ENCODE assay signal across 23 cellular contexts in the genomic region with DNA sequence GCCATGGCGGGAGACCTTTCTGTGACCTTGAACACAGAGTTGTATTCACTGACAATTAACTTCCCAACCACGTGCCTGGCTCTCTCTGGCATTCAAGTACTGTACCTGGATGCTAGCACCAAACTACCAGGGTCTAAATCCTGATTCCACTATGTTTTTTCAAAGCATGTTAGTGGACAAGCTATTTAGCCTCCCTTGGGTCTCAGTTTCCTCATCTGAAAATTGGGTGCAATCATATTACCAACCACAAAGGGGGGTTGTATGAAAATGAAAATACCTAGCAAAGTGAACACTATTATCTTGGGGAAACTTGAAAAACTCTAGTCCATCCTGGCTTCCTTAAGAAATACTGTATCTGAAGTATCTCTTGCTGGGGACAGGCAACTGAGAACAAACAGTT.
A peak's percentile ranks its signal among the peaks of the same experiment; 100 is the strongest.
DNase-seq lines count a peak whose midpoint lies in the region; ATAC-seq, FAIRE-seq and TF ChIP-seq lines count a peak whose summit lies in the region.
"Had no signal": no experiment of that assay in that cellular context is flagged by ENCODE, and none has a peak within 500 bp of the region (broad histone marks: within the 10 kb centered on the region; RNA-seq: fewer than 3 reads in every experiment).

No MANE protein-coding gene starts in this region.

- no peak for TF ChIP-seq CTCF in HepG2 (CRISPR knock-in tag; IDR thresholded peaks at IDR 0.05)
- TF ChIP-seq CTCF in right lobe of liver (IDR thresholded peaks at IDR 0.05) = no peak
- TF ChIP-seq CTCF in K562 (IDR thresholded peaks at IDR 0.05 in 2 of 3, conservative IDR thresholded peaks at IDR 0.05 in 1 of 3; ENCODE audit: insufficient read depth in 2 of 3, low read depth in 1 of 3, low read length in 3 of 3) = no peak
- TF ChIP-seq CTCF in foreskin keratinocyte (conservative IDR thresholded peaks at IDR 0.05) = peak; percentile 20

- H3K4me1 ChIP-seq in HepG2 (ENCODE audit: insufficient read depth, low read length) = no peaks in the 10 kb centered on the region
- H3K4me1 ChIP-seq in right lobe of liver = peaks cover 0 to 15% (median 2%) of the 10 kb centered on the region in 4 donors
- peaks cover 0 to 10% of the 10 kb centered on the region in 2 experiments; a peak in 3 of 5 replicates for H3K4me1 ChIP-seq in K562 (replicated peaks in 1 of 2; ENCODE audit: control insufficient read depth in 2 of 2, insufficient read depth in 2 of 2, low read length in 2 of 2)
- H3K4me1 ChIP-seq in foreskin keratinocyte = peaks cover 21% of the 10 kb centered on the region
- H3K4me1 ChIP-seq: BE2C, Caco-2 had no signal

- H3K27ac ChIP-seq in HepG2 (ENCODE audit: extremely low read length, insufficient read depth, low read length) (no peak overlapping the region), right lobe of liver (no peak overlapping the region), K562 (ENCODE audit: extremely low read depth, low read depth, low read length) (no peak overlapping the region), foreskin keratinocyte (peak overlapping the region; percentile 39)

- H3K9ac ChIP-seq in HepG2 (ENCODE audit: insufficient read depth, low read depth, low read length) (no peak overlapping the region), K562 (ENCODE audit: insufficient read depth in 1 of 2, low read depth in 2 of 2, low read length in 2 of 2) (no peak overlapping the region)

- H3K4me2 ChIP-seq in HepG2 (ENCODE audit: low read depth, low read length) (no peak overlapping the region), K562 (ENCODE audit: insufficient read depth, low read length) (no peak overlapping the region)
- H3K4me2 ChIP-seq: GM23338 had no signal

- H3K4me3 ChIP-seq in HepG2 (replicated peaks in 1 of 3; ENCODE audit: insufficient read depth in 1 of 3, low read depth in 2 of 3, low read length in 3 of 3) (no peak overlapping the region), right lobe of liver (no peak overlapping the region), K562 (no peak overlapping the region)
- H3K4me3 ChIP-seq: GM23338 had no signal

- TF ChIP-seq RAD21 in HepG2 (CRISPR knock-in tag; IDR thresholded peaks at IDR 0.05) (no peak), K562 (CRISPR knock-in tag; conservative IDR thresholded peaks at IDR 0.05 in 1 of 2, IDR thresholded peaks at IDR 0.05 in 1 of 2) (no peak)

- H3K4me3 Mint-ChIP-seq in activated naive CD4-positive, alpha-beta T cell treated with anti-CD3 and anti-CD28 coated beads, Interleukin-2, amount 10 ng/mL, durations not matched to agents 7 days and 5 days = no peak overlapping the region
- H3K4me3 Mint-ChIP-seq: CD4-positive, alpha-beta T cell; GM23338 had no signal

- no TSS peak for BruUV-seq in HepG2 (replicated peaks; lab: Mats Ljungman, UMichigan)
- BruUV-seq in K562 (replicated peaks; lab: Mats Ljungman, UMichigan) = no TSS peak

- no peaks in the 10 kb centered on the region for H3K36me3 Mint-ChIP-seq in activated naive CD4-positive, alpha-beta T cell treated with anti-CD3 and anti-CD28 coated beads, Interleukin-2, amount 10 ng/mL, durations not matched to agents 7 days and 5 days

- POLR2A ChIA-PET in HepG2 (lab: Yijun Ruan, JAX) = no interaction called here
- POLR2A ChIA-PET in K562 (lab: Yijun Ruan, JAX) = no interaction called here

- no peaks in the 10 kb centered on the region for H3K9me3 ChIP-seq in HepG2 (ENCODE audit: low read length)
- H3K9me3 ChIP-seq in right lobe of liver = no peaks in the 10 kb centered on the region
- H3K9me3 ChIP-seq in K562 (replicated peaks; ENCODE audit: control insufficient read depth, insufficient read depth, low read depth, low read length) = no peaks in the 10 kb centered on the region
- H3K9me3 ChIP-seq: BE2C, Caco-2 had no signal

- TF ChIP-seq POLR2A in HepG2 (IDR thresholded peaks at IDR 0.05; ENCODE audit: insufficient read depth in 1 of 2, low read depth in 2 of 2, low read length in 2 of 2) (no peak), right lobe of liver (IDR thresholded peaks at IDR 0.05) (no peak), K562 (conservative IDR thresholded peaks at IDR 0.05) (no peak)

- in situ Hi-C loops in HepG2 (cut with HindIII; ENCODE audit: extremely low pct_ligation_motif_present, low pct_unique_long_range_greater_than_20kb) = no loop called here
- in situ Hi-C loops in K562 (cut with MboI) = no loop called here

- TF ChIP-seq EP300 in HepG2 (IDR thresholded peaks at IDR 0.05; ENCODE audit: low read depth in 2 of 2, low read length in 2 of 2) (no peak), HepG2 (CRISPR knock-in tag; IDR thresholded peaks at IDR 0.05; ENCODE audit: borderline replicate concordance) (no peak), K562 (IDR thresholded peaks at IDR 0.05; ENCODE audit: low read length) (no peak)

- H3K4me1 Mint-ChIP-seq in activated naive CD4-positive, alpha-beta T cell treated with anti-CD3 and anti-CD28 coated beads, Interleukin-2, amount 10 ng/mL, durations not matched to agents 7 days and 5 days = peaks cover 4% of the 10 kb centered on the region

- intact Hi-C loops in HepG2 (cut with micrococcal nuclease; ENCODE audit: unreplicated experiment) (no loop called here), right lobe of liver (cut with DNase I) (no loop called here), K562 (cut with micrococcal nuclease) (no loop called here), left ventricle myocardium superior (cut with micrococcal nuclease) (no loop called here)

- H3K9me1 ChIP-seq in K562 (ENCODE audit: control insufficient read depth, insufficient read depth, low read length) = no peaks in the 10 kb centered on the region

- H3K27ac Mint-ChIP-seq in activated naive CD4-positive, alpha-beta T cell treated with anti-CD3 and anti-CD28 coated beads, Interleukin-2, amount 10 ng/mL, durations not matched to agents 7 days and 5 days = no peak overlapping the region
- H3K27ac Mint-ChIP-seq: CD4-positive, alpha-beta T cell; GM23338 had no signal

- WGBS in HepG2 (ENCODE audit: low lambda C conversion rate) = 42% methylated on average over 2 of the region's 2 CpGs
- WGBS in right lobe of liver (ENCODE audit: insufficient coverage, low coverage, low lambda C conversion rate, missing lambda C conversion rate) = 88% methylated on average over 2 of the region's 2 CpGs
- 4% methylated on average over 2 of the region's 2 CpGs for WGBS in K562 (ENCODE audit: insufficient coverage, low coverage, missing lambda C conversion rate)

- CTCF ChIA-PET in HepG2 (lab: Yijun Ruan, JAX; ENCODE audit: low intra/inter-chr PET ratio, low total read pairs) = no interaction called here
- CTCF ChIA-PET in K562 (lab: Yijun Ruan, JAX; ENCODE audit: low intra/inter-chr PET ratio) = no interaction called here
- CTCF ChIA-PET in activated naive CD4-positive, alpha-beta T cell treated with anti-CD3 and anti-CD28 coated beads, Interleukin-2, amount 10 ng/mL, durations not matched to agents 7 days and 5 days (lab: Charles Lee) = no interaction called here

- no peaks in the 10 kb centered on the region for H3K79me2 ChIP-seq in HepG2 (ENCODE audit: insufficient read depth, low read length)
- no peaks in the 10 kb centered on the region for H3K79me2 ChIP-seq in K562 (ENCODE audit: control insufficient read depth, insufficient read depth, low read length)

- H4K20me1 ChIP-seq in HepG2 (ENCODE audit: insufficient read depth, low read length) = no peaks in the 10 kb centered on the region
- no peaks in the 10 kb centered on the region for H4K20me1 ChIP-seq in K562 (replicated peaks; ENCODE audit: control insufficient read depth, insufficient read depth, low read length)

- H3K27me3 ChIP-seq in HepG2 (ENCODE audit: control insufficient read depth in 1 of 2, insufficient read depth in 2 of 2, low read length in 2 of 2) (peaks cover 0 to 6% of the 10 kb centered on the region in 2 experiments; a peak in 1 of 5 replicates), right lobe of liver (no peaks in the 10 kb centered on the region), K562 (ENCODE audit: control insufficient read depth in 2 of 2, insufficient read depth in 2 of 2, low read length in 2 of 2) (peaks cover 0 to 2% of the 10 kb centered on the region in 2 experiments; a peak in 3 of 5 replicates), foreskin keratinocyte (no peaks in the 10 kb centered on the region)
- H3K27me3 ChIP-seq: BE2C had no signal

- FAIRE-seq in HepG2 (lab: Jason Lieb, UNC) (no peak), K562 (lab: Jason Lieb, UNC) (no peak)
- FAIRE-seq: G401.6, GM19239 had no signal

- H3K27me3 Mint-ChIP-seq in activated naive CD4-positive, alpha-beta T cell treated with anti-CD3 and anti-CD28 coated beads, Interleukin-2, amount 10 ng/mL, durations not matched to agents 7 days and 5 days = peaks cover 17% of the 10 kb centered on the region
- H3K27me3 Mint-ChIP-seq: CD4-positive, alpha-beta T cell had no signal

- DNase-seq in HepG2 (ENCODE audit: low spot score) (no peak), right lobe of liver (no peak), K562 (ENCODE audit: extremely low read depth in 1 of 4, low spot score in 3 of 4) (no peak), foreskin keratinocyte (no peak), inferior parietal cortex (ENCODE audit: extremely low spot score) (no peak), left ventricle myocardium superior (no peak)
- no peak for DNase-seq in activated naive CD4-positive, alpha-beta T cell treated with anti-CD3 and anti-CD28 coated beads, Interleukin-2, amount 10 ng/mL, durations not matched to agents 7 days and 5 days
- DNase-seq: BE2C; Caco-2; CD4-positive, alpha-beta T cell; HCEC 1CT; KG1; NCI-H1048; NCI-H1436 treated with DMSO at 0.1 percent for 48 hours; NCI-H2029; NCI-H2171; NCI-H69; OCI-M1; RPMI8226; SHP77 treated with DMSO at 0.1 percent for 48 hours had no signal

- H3K36me3 ChIP-seq in HepG2 (replicated peaks in 1 of 2; ENCODE audit: control insufficient read depth in 1 of 2, insufficient read depth in 2 of 2, low read length in 2 of 2) (no peaks in the 10 kb centered on the region), right lobe of liver (no peaks in the 10 kb centered on the region), K562 (ENCODE audit: control insufficient read depth, insufficient read depth, low read length) (no peaks in the 10 kb centered on the region)
- H3K36me3 ChIP-seq: BE2C had no signal

- ATAC-seq in HepG2 (no peak), right lobe of liver (no peak), K562 (no peak), foreskin keratinocyte (no peak), left ventricle myocardium superior (no peak)
- ATAC-seq: GM23338 had no signal

- H2AFZ ChIP-seq in HepG2 (ENCODE audit: low read length) (no peak overlapping the region), K562 (ENCODE audit: low read depth, low read length) (no peak overlapping the region)
- H2AFZ ChIP-seq: GM23338 had no signal

- H3K9me3 Mint-ChIP-seq in activated naive CD4-positive, alpha-beta T cell treated with anti-CD3 and anti-CD28 coated beads, Interleukin-2, amount 10 ng/mL, durations not matched to agents 7 days and 5 days = no peaks in the 10 kb centered on the region
- H3K9me3 Mint-ChIP-seq: CD4-positive, alpha-beta T cell; GM23338 had no signal

TF ChIP-seq in HepG2, 621 proteins besides CTCF, POLR2A, EP300 and RAD21:
- TF ChIP-seq BRCA1 (CRISPR knock-in tag; IDR thresholded peaks at IDR 0.05) = no peak
- TF ChIP-seq ZNF629 (CRISPR knock-in tag; conservative IDR thresholded peaks at IDR 0.05) = peak; percentile 74

TF ChIP-seq in K562, 482 proteins besides CTCF, POLR2A, EP300 and RAD21 (continues in another document):
- TF ChIP-seq RBM14 (IDR thresholded peaks at IDR 0.05; ENCODE audit: borderline replicate concordance, insufficient read depth, low read depth, low read length) (no peak), ADNP (tag; IDR thresholded peaks at IDR 0.05) (peak; percentile 67), RBM25 (IDR thresholded peaks at IDR 0.05; ENCODE audit: low read depth, low read length, severe bottlenecking) (peak; percentile 89)
